Comparison of ENCODE assay signal across 20 cellular contexts in genomic region chr1:213997031-213997771, GRCh38. TPM values are rescaled to one million over a fixed set of nuclear protein-coding genes. Genes with fewer than 3 reads are reported as not detected.
DNase-seq lines count a peak whose midpoint lies in the region; ATAC-seq, FAIRE-seq and TF ChIP-seq lines count a peak whose summit lies in the region.
"Had no signal": no experiment of that assay in that cellular context is flagged by ENCODE, and none has a peak within 500 bp of the region (broad histone marks: within the 10 kb centered on the region; RNA-seq: fewer than 3 reads in every experiment).

No MANE protein-coding gene starts in this region.

- TF ChIP-seq POLR2A in heart left ventricle (IDR thresholded peaks at IDR 0.05) (no peak), sigmoid colon (IDR thresholded peaks at IDR 0.05) (no peak)

- TF ChIP-seq CTCF in heart left ventricle (IDR thresholded peaks at IDR 0.05) = no peak
- no peak for TF ChIP-seq CTCF in sigmoid colon (IDR thresholded peaks at IDR 0.05)
- no peak for TF ChIP-seq CTCF in D721Med (IDR thresholded peaks at IDR 0.05; ENCODE audit: insufficient read depth, missing control alignments)
- no peak for TF ChIP-seq CTCF in mucosa of descending colon (IDR thresholded peaks at IDR 0.05)

- intact Hi-C loops in heart left ventricle (cut with DNase I) (loop anchor here in 1 of 10 donors (5.0 kb wide), 1 partner anchor 125 kb away; no protein-coding TSS in a partner anchor), sigmoid colon (cut with DNase I) (no loop called here), mucosa of descending colon (cut with DNase I, micrococcal nuclease) (no loop called here)

- H3K27ac ChIP-seq in heart left ventricle = peak overlapping the region in 10 of 12 donors; percentile 0 to 62 (median 44)
- peak overlapping the region in 2 of 4 donors; percentile 20 to 34 for H3K27ac ChIP-seq in sigmoid colon
- H3K27ac ChIP-seq: hepatocyte, SJSA1 had no signal

- peak; percentile 91 for DNase-seq in LHCN-M2 (ENCODE audit: low read depth)
- peak; percentile 77 for DNase-seq in SKM-1 treated with dmso at 0.1 percent for 144 hours (lab: John Stamatoyannopoulos, UW; ENCODE audit: unreplicated experiment)
- peak in 1 of 5 donors; percentile 51 for DNase-seq in heart left ventricle
- no peak for DNase-seq in sigmoid colon
- DNase-seq in NCI-H128 (lab: John Stamatoyannopoulos, UW; ENCODE audit: unreplicated experiment) = no peak
- no peak for DNase-seq in D721Med (ENCODE audit: insufficient read length, low spot score)
- no peak for DNase-seq in mucosa of descending colon
- DNase-seq: activated CD4-positive, alpha-beta T cell treated with anti-CD3 and anti-CD28 coated beads, Interleukin-2, amount 10 ng/mL, durations not matched to agents 24 days and 14 days; activated CD8-positive, alpha-beta memory T cell treated with anti-CD3 and anti-CD28 coated beads, Interleukin-2, amount 50 U/mL, for 48 hours; activated naive CD4-positive, alpha-beta T cell treated with Interleukin-2 at 50 U/mL for 16 hours; EL; HFFc6; kidney; NCI-H2171 treated with DMSO at 0.1 percent for 48 hours; stimulated activated CD4-positive, alpha-beta T cell treated with anti-CD3 and anti-CD28 coated beads, Interleukin-12 subunit alpha, Interleukin-12 subunit beta, amount 100 ng/mL, for 4 hours; stimulated activated naive CD4-positive, alpha-beta T cell treated with Interleukin-2 at 50 U/mL for 16 hours; T1000 had no signal

- TF ChIP-seq EP300 in sigmoid colon (IDR thresholded peaks at IDR 0.05) = no peak

- peaks cover 0 to 21% (median 0%) of the 10 kb centered on the region in 9 donors for H3K36me3 ChIP-seq in heart left ventricle
- H3K36me3 ChIP-seq in sigmoid colon = no peaks in the 10 kb centered on the region
- H3K36me3 ChIP-seq in mucosa of descending colon (ENCODE audit: low read depth) = no peaks in the 10 kb centered on the region
- H3K36me3 ChIP-seq: SJSA1 had no signal

- no peaks in the 10 kb centered on the region for H3K27me3 ChIP-seq in heart left ventricle
- peaks cover 0 to 7% (median 0%) of the 10 kb centered on the region in 3 donors for H3K27me3 ChIP-seq in sigmoid colon

- no peak for FAIRE-seq in D721Med (lab: Jason Lieb, UNC)
- FAIRE-seq: kidney had no signal

- peak overlapping the region in 9 of 12 donors; percentile 12 to 55 (median 33) for H3K4me3 ChIP-seq in heart left ventricle
- peak overlapping the region in 3 of 4 donors; percentile 5 to 26 (median 16) for H3K4me3 ChIP-seq in sigmoid colon
- no peak overlapping the region for H3K4me3 ChIP-seq in mucosa of descending colon
- H3K4me3 ChIP-seq: hepatocyte, SJSA1 had no signal

- H3K9me3 ChIP-seq in heart left ventricle (no peaks in the 10 kb centered on the region), sigmoid colon (no peaks in the 10 kb centered on the region), mucosa of descending colon (no peaks in the 10 kb centered on the region)
- H3K9me3 ChIP-seq: SJSA1 had no signal

- WGBS in heart left ventricle, 4 donors = 70 to 83% (median 74%) methylated on average over 27 of the region's 27 CpGs
- WGBS in sigmoid colon, 2 donors = 83 to 87% methylated on average over 27 of the region's 27 CpGs

- ATAC-seq in heart left ventricle (peak; percentile 27 to 69 (median 45)), HG02840 (IDR thresholded peaks at IDR 0.05; ENCODE audit: low FRiP score, unreplicated experiment) (no peak), mucosa of descending colon (no peak)

- peaks cover 0 to 26% (median 7%) of the 10 kb centered on the region in 12 donors for H3K4me1 ChIP-seq in heart left ventricle
- peaks cover 0 to 12% (median 2%) of the 10 kb centered on the region in 4 donors for H3K4me1 ChIP-seq in sigmoid colon
- no peaks in the 10 kb centered on the region for H3K4me1 ChIP-seq in mucosa of descending colon (ENCODE audit: low read depth)
- H3K4me1 ChIP-seq: SJSA1 had no signal

RNA-seq across cellular contexts. Expression of gene PROX1, which starts 9.4 kb away (rescaled TPM):
- 1.4 and 2.1 TPM in 2 replicates for total RNA-seq in LHCN-M2 (2014; rRNA removed)
- polyA plus RNA-seq in LHCN-M2 (2012) = 0.16 TPM
- 100 to 1,000 TPM in 4 of 9 donors, 10 to 100 TPM in 5; 44.6 to 145 (median 96.4) TPM for total RNA-seq in heart left ventricle
- polyA plus RNA-seq in heart left ventricle = 1 to 10 TPM; 6.9 to 9.8 TPM
- 1 to 10 TPM; 5.4 to 7.7 (median 6.4) TPM for total RNA-seq in sigmoid colon
- polyA plus RNA-seq in sigmoid colon = 1 to 10 TPM; 1.4 to 2.4 (median 2.4) TPM
- 10 to 100 TPM; 17.6 to 31.5 (median 19.2) TPM for total RNA-seq in mucosa of descending colon
- total RNA-seq: activated CD4-positive, alpha-beta T cell treated with anti-CD3 and anti-CD28 coated beads, Interleukin-2, amount 10 ng/mL, durations not matched to agents 24 days and 14 days had no signal

Comparison
In these comparisons a context has a peak if more than half of its experiments do, and no peak if none do; other contexts are left out.
1. DNase-seq: peak in LHCN-M2 (single experiment) and SKM-1 treated with dmso at 0.1 percent for 144 hours (single experiment); none in sigmoid colon (single experiment), NCI-H128 (single experiment), D721Med (single experiment) and mucosa of descending colon (0 of 3).
2. ATAC-seq: peak in heart left ventricle (4 of 4); none in HG02840 (single experiment) and mucosa of descending colon (single experiment).